ENCODE assay signal across 1 cellular context in the genomic region with DNA sequence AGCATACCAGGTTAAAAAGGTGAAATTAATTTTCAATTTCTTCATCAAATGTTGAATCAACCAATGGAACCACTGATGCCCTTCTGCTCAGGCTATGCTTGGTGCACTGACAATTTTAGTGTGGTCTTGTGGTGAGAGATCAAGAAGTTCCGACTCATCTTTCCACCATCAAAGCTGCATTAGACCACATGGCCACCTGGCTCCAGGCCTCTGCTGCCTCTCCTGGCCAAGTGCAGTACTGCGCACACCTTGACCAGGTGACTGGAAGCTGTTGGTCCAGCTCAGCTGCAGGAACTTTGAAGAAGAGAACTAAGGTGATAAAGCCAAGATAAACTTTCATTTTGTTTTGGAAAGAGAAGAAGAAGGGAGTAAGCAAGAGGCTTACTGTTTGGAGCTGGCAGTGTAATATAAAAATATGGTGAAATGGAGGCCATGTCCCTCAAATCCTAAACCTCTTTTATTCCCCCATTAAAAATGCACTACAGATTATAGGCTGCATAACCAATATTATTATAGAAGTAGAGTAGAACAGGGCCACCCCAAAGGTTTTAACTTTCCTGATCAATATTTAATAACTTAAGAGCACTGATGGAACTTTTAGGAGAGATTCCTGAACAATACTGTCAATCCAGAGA.
TF ChIP-seq lines count a peak whose summit lies in the region.

No MANE protein-coding gene starts in this region.

TF ChIP-seq in A549, 52 proteins besides CTCF, POLR2A, EP300 and RAD21 (continued from another document):
- TF ChIP-seq, protein P1, sequence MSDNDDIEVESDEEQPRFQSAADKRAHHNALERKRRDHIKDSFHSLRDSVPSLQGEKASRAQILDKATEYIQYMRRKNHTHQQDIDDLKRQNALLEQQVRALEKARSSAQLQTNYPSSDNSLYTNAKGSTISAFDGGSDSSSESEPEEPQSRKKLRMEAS (IDR thresholded peaks at IDR 0.05), result peak; percentile 38; the same call in 1 of the 2 replicates
- TF ChIP-seq RFX5 (IDR thresholded peaks at IDR 0.05) (no peak), CEBPB (IDR thresholded peaks at IDR 0.05) (no peak), FOXS1 (CRISPR knock-in tag; IDR thresholded peaks at IDR 0.05) (no peak)
